Comparison of ENCODE assay signal across 36 cellular contexts in genomic region chr2:166750624-166751023, GRCh38.
"Had no signal": no experiment of that assay in that cellular context is flagged by ENCODE, and none has a peak within 500 bp of the region (broad histone marks: within the 10 kb centered on the region; RNA-seq: fewer than 3 reads in every experiment).

No MANE protein-coding gene starts in this region.

- H3K9me3 ChIP-seq: MG63 had no signal

- H3K4me3 ChIP-seq: MG63 had no signal

- H3K36me3 ChIP-seq: MG63 had no signal

- DNase-seq: Karpas-422, Kasumi-1, MG63, MM.1S, MV-4-11, NCI-H1048, NCI-H1092, NCI-H1092 treated with DMSO at 0.1 percent for 48 hours, NCI-H1105, NCI-H1105 treated with DMSO at 0.1 percent for 48 hours, NCI-H1417, NCI-H1417 treated with DMSO at 0.1 percent for 48 hours, NCI-H1436, NCI-H1436 treated with DMSO at 0.1 percent for 48 hours, NCI-H146, NCI-H1694, NCI-H1694 treated with DMSO at 0.1 percent for 48 hours, NCI-H187, NCI-H187 treated with DMSO at 0.1 percent for 48 hours, NCI-H1930, NCI-H2029, NCI-H2029 treated with DMSO at 0.1 percent for 48 hours, NCI-H2081, NCI-H2081 treated with DMSO at 0.1 percent for 48 hours, NCI-H2107, NCI-H2171, NCI-H2171 treated with DMSO at 0.1 percent for 48 hours, NCI-H2227 treated with DMSO at 0.1 percent for 48 hours, NCI-H226, NCI-H345, NCI-H446, NCI-H446 treated with DMSO at 0.1 percent for 48 hours, NCI-H510A, NCI-H510A treated with DMSO at 0.1 percent for 48 hours, NCI-H524, NCI-H524 treated with DMSO at 0.1 percent for 48 hours had no signal

- H3K27me3 ChIP-seq: MG63 had no signal
